8 cellular contexts compared by ENCODE assay signal in genomic region chr6:31441368-31442267, GRCh38. TPM values are rescaled to one million over a fixed set of nuclear protein-coding genes. Genes with fewer than 3 reads are reported as not detected.
DNase-seq lines count a peak whose midpoint lies in the region; TF ChIP-seq lines count a peak whose summit lies in the region.

No MANE protein-coding gene starts in this region.

- no peak overlapping the region for H3K4me3 Mint-ChIP-seq in activated naive CD4-positive, alpha-beta T cell treated with anti-CD3 and anti-CD28 coated beads, Interleukin-2, amount 10 ng/mL, durations not matched to agents 7 days and 5 days
- no peak overlapping the region for H3K4me3 Mint-ChIP-seq in endodermal cell

- H4K8ac ChIP-seq in mesendoderm (ENCODE audit: low read depth, low read length) = no peak overlapping the region

- no peak for TF ChIP-seq POLR2A in NB4 (IDR thresholded peaks at IDR 0.05; ENCODE audit: extremely low read depth, insufficient read length)

- H2BK15ac ChIP-seq in mesendoderm (replicated peaks; ENCODE audit: low read depth) = no peak overlapping the region

- H3K27me3 ChIP-seq in endodermal cell (ENCODE audit: control insufficient read depth, insufficient read depth, low read length, poor library complexity, severe bottlenecking) = peaks cover 24% of the 10 kb centered on the region
- no peaks in the 10 kb centered on the region for H3K27me3 ChIP-seq in mesendoderm (ENCODE audit: insufficient read depth, low read length, poor library complexity)

- no peak overlapping the region for H2BK5ac ChIP-seq in mesendoderm (ENCODE audit: low read length)

- H3K27me3 Mint-ChIP-seq in activated naive CD4-positive, alpha-beta T cell treated with anti-CD3 and anti-CD28 coated beads, Interleukin-2, amount 10 ng/mL, durations not matched to agents 7 days and 5 days = peaks cover 78% of the 10 kb centered on the region
- peaks cover 37% of the 10 kb centered on the region for H3K27me3 Mint-ChIP-seq in endodermal cell (ENCODE audit: insufficient read depth)

- no peak overlapping the region for H3K4me2 ChIP-seq in mesendoderm (ENCODE audit: low read length)

- H3K4me1 ChIP-seq in endodermal cell (ENCODE audit: control insufficient read depth, insufficient read depth, low read length) (no peaks in the 10 kb centered on the region), mesendoderm (ENCODE audit: control insufficient read depth, low read depth, low read length) (no peaks in the 10 kb centered on the region)

- no peak overlapping the region for H2BK120ac ChIP-seq in mesendoderm (ENCODE audit: low read depth, low read length)

- no peaks in the 10 kb centered on the region for H3K79me2 ChIP-seq in mesendoderm (ENCODE audit: control insufficient read depth, insufficient read depth, low read length)

- CTCF ChIA-PET in activated naive CD4-positive, alpha-beta T cell treated with anti-CD3 and anti-CD28 coated beads, Interleukin-2, amount 10 ng/mL, durations not matched to agents 7 days and 5 days (lab: Charles Lee) = interaction anchor here (1.1 to 2.2 kb wide), 5 partner anchors 11 to 59 kb away, joined by 3 to 69 read pairs (median 8); partner anchors contain the start of gene MICA

- no peak overlapping the region for H3K9ac ChIP-seq in endodermal cell (ENCODE audit: extremely low read depth, low read length, poor library complexity, severe bottlenecking)
- H3K9ac ChIP-seq in mesendoderm (ENCODE audit: low read length) = no peak overlapping the region

- H3K27ac ChIP-seq in endodermal cell (ENCODE audit: low read depth, low read length) (no peak overlapping the region), mesendoderm (ENCODE audit: low read depth, low read length) (no peak overlapping the region)

- H2AK5ac ChIP-seq in mesendoderm (ENCODE audit: low read length) = no peak overlapping the region

- H3K18ac ChIP-seq in mesendoderm (ENCODE audit: low read length) = no peak overlapping the region

- H3K36me3 Mint-ChIP-seq in activated naive CD4-positive, alpha-beta T cell treated with anti-CD3 and anti-CD28 coated beads, Interleukin-2, amount 10 ng/mL, durations not matched to agents 7 days and 5 days = peaks cover 5% of the 10 kb centered on the region
- no peaks in the 10 kb centered on the region for H3K36me3 Mint-ChIP-seq in endodermal cell (ENCODE audit: low read depth)

- peaks cover 4% of the 10 kb centered on the region for H3K4me1 Mint-ChIP-seq in activated naive CD4-positive, alpha-beta T cell treated with anti-CD3 and anti-CD28 coated beads, Interleukin-2, amount 10 ng/mL, durations not matched to agents 7 days and 5 days
- no peaks in the 10 kb centered on the region for H3K4me1 Mint-ChIP-seq in endodermal cell

- 39 to 51% methylated on average over 17 to 28 of the region's 28 CpGs for WGBS in endodermal cell (ENCODE audit: insufficient coverage in 1 of 2, insufficient read length in 1 of 2), 2 experiments
- no CpG with 5 or more reads among the region's 28 CpGs for WGBS in mesendoderm (ENCODE audit: extremely low coverage, insufficient coverage, low lambda C conversion rate)

- H3K9me3 Mint-ChIP-seq in activated naive CD4-positive, alpha-beta T cell treated with anti-CD3 and anti-CD28 coated beads, Interleukin-2, amount 10 ng/mL, durations not matched to agents 7 days and 5 days = peaks cover 6% of the 10 kb centered on the region
- peaks cover 28% of the 10 kb centered on the region for H3K9me3 Mint-ChIP-seq in endodermal cell

- no peak overlapping the region for H3K56ac ChIP-seq in mesendoderm (ENCODE audit: low read length)

- TF ChIP-seq CTCF in NB4 (IDR thresholded peaks at IDR 0.05; ENCODE audit: low read depth, low read length) (peak; percentile 84), endodermal cell (conservative IDR thresholded peaks at IDR 0.05) (peak; percentile 89)

- H3K79me1 ChIP-seq in mesendoderm (ENCODE audit: low read length) = no peaks in the 10 kb centered on the region

- peaks cover 28% of the 10 kb centered on the region for H3K9me3 ChIP-seq in endodermal cell (ENCODE audit: control insufficient read depth, low read length)

- H3K36me3 ChIP-seq in endodermal cell (ENCODE audit: control insufficient read depth, insufficient read depth, low read length) (no peaks in the 10 kb centered on the region), mesendoderm (ENCODE audit: control insufficient read depth, insufficient read depth, low read length) (no peaks in the 10 kb centered on the region)

- H4K5ac ChIP-seq in mesendoderm (ENCODE audit: low read length) = no peak overlapping the region

- H3K27ac Mint-ChIP-seq in activated naive CD4-positive, alpha-beta T cell treated with anti-CD3 and anti-CD28 coated beads, Interleukin-2, amount 10 ng/mL, durations not matched to agents 7 days and 5 days = no peak overlapping the region
- H3K27ac Mint-ChIP-seq in endodermal cell = no peak overlapping the region

- H3K4ac ChIP-seq in mesendoderm (ENCODE audit: low read depth, low read length) = no peak overlapping the region

- no peak overlapping the region for H3K23ac ChIP-seq in mesendoderm (ENCODE audit: low read length)

- H3K4me3 ChIP-seq in NB4 (ENCODE audit: low read depth, low read length) (no peak overlapping the region), endodermal cell (ENCODE audit: low read length) (no peak overlapping the region), mesendoderm (ENCODE audit: low read length) (no peak overlapping the region)

- DNase-seq in activated naive CD4-positive, alpha-beta T cell treated with anti-CD3 and anti-CD28 coated beads, Interleukin-2, amount 10 ng/mL, durations not matched to agents 7 days and 5 days = peak; percentile 89
- no peak for DNase-seq in activated naive CD4-positive, alpha-beta T cell treated with anti-CD3 and anti-CD28 coated beads, Interleukin-2, amount 50 U/mL, for 16 hours
- peak; percentile 74 for DNase-seq in NB4 (ENCODE audit: low read depth)
- peak; percentile 8 to 18 for DNase-seq in activated CD4-positive, alpha-beta T cell treated with anti-CD3 and anti-CD28 coated beads, Interleukin-2, amount 50 U/mL, for 48 hours
- peak; percentile 94 for DNase-seq in endodermal cell
- DNase-seq in mesendoderm = peak; percentile 67
- peak; percentile 79 for DNase-seq in stimulated activated CD8-positive, alpha-beta memory T cell treated with anti-CD3 and anti-CD28 coated beads, Interleukin-4, amount 100 ng/mL, for 24 hours (ENCODE audit: low read depth)
- DNase-seq in NCI-H187 (lab: John Stamatoyannopoulos, UW) = no peak

RNA-seq across cellular contexts. Expression of gene MICA, which starts 38.2 kb away (rescaled TPM):
- total RNA-seq in endodermal cell = 10 to 100 TPM; 12.5 to 13.7 TPM
- polyA plus RNA-seq in endodermal cell (2013, experiment 1 of 2) = 19.4 TPM
- polyA plus RNA-seq in endodermal cell (2013, experiment 2 of 2) = 20.5 TPM
- polyA plus RNA-seq in mesendoderm (2013, experiment 1 of 2) = 9.6 TPM
- 10.0 TPM for polyA plus RNA-seq in mesendoderm (2013, experiment 2 of 2)

RNA-seq across cellular contexts. Expression of gene MICB, which starts 56.3 kb away (rescaled TPM):
- 1 to 10 TPM; 8.2 to 8.5 TPM for total RNA-seq in endodermal cell
- polyA plus RNA-seq in endodermal cell (2013, experiment 1 of 2) = 4.1 TPM
- polyA plus RNA-seq in endodermal cell (2013, experiment 2 of 2) = 4.5 TPM
- polyA plus RNA-seq in mesendoderm (2013, experiment 1 of 2) = 6.1 TPM
- polyA plus RNA-seq in mesendoderm (2013, experiment 2 of 2) = 6.3 TPM

Comparison
In these comparisons a context has a peak if more than half of its experiments do, and no peak if none do; other contexts are left out.
1. DNase-seq: peak in activated naive CD4-positive, alpha-beta T cell treated with anti-CD3 and anti-CD28 coated beads, Interleukin-2, amount 10 ng/mL, durations not matched to agents 7 days and 5 days (single experiment), NB4 (single experiment), activated CD4-positive, alpha-beta T cell treated with anti-CD3 and anti-CD28 coated beads, Interleukin-2, amount 50 U/mL, for 48 hours (2 of 2), endodermal cell (single experiment), mesendoderm (single experiment) and stimulated activated CD8-positive, alpha-beta memory T cell treated with anti-CD3 and anti-CD28 coated beads, Interleukin-4, amount 100 ng/mL, for 24 hours (single experiment); none in activated naive CD4-positive, alpha-beta T cell treated with anti-CD3 and anti-CD28 coated beads, Interleukin-2, amount 50 U/mL, for 16 hours (single experiment) and NCI-H187 (0 of 2).